1 cellular context compared by ENCODE assay signal in the genomic region with DNA sequence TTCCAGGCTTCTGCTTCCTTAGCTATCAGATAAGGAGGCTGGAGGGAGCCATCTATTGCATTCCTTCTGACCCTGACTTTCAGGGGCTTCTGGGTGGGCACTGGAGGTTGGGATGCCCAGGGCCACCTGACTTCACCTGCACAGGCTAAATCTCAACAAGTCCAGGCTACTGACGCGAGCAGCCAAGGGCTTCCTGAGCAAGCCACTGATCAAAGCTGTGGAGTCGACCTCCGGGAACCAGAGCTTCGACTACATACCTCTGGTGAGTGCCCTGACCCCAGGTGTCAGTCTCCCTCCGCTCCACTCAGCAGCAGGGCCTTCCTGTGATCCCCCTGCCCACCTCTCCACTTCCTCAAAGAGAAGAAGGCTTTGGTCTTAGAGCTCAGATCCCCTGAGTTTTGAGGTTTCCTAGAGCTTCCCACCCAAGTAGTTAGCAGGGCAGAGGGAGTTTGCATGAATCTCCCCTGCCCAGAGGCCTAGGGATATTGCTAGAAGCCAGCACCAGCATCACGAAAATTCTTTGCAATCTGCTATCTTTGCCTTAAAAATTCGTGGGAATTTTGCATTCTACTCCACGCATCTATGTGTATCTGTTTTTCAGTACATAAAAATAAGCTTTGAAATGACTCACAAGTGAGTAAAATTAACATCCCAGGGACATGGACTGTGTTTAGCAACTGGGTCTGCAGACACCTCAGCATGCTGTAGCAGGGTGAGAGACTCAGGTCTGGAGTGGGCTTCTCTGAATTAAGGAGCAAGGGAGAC.
TF ChIP-seq lines count a peak whose summit lies in the region.

No MANE protein-coding gene starts in this region.

TF ChIP-seq in IMR-90, 13 proteins besides CTCF, POLR2A, EP300 and RAD21:
- TF ChIP-seq BHLHE40 (IDR thresholded peaks at IDR 0.05; ENCODE audit: low read depth, low read length) (no peak), MAZ (IDR thresholded peaks at IDR 0.05; ENCODE audit: borderline replicate concordance, low read depth, low read length) (no peak), CEBPB (IDR thresholded peaks at IDR 0.05; ENCODE audit: low read depth, low read length) (no peak), NFE2L2 (IDR thresholded peaks at IDR 0.05; ENCODE audit: low read depth, low read length) (no peak)
